9 cellular contexts compared by ENCODE assay signal in genomic region chr5:119255571-119256356, GRCh38.
DNase-seq lines count a peak whose midpoint lies in the region; FAIRE-seq and TF ChIP-seq lines count a peak whose summit lies in the region.
"Had no signal": no experiment of that assay in that cellular context is flagged by ENCODE, and none has a peak within 500 bp of the region (broad histone marks: within the 10 kb centered on the region; RNA-seq: fewer than 3 reads in every experiment).

No MANE protein-coding gene starts in this region.

- peaks cover 4% of the 10 kb centered on the region; the same call in 1 of the 2 replicates for H3K9me3 ChIP-seq in HUES64 (ENCODE audit: insufficient read depth, low read depth, low read length)
- no peaks in the 10 kb centered on the region for H3K9me3 ChIP-seq in WERI-Rb-1 (ENCODE audit: severe bottlenecking)

- CTCF ChIA-PET in GM10248 (lab: Yijun Ruan, JAX): interaction anchor here (0.8 to 5.0 kb wide), 10 partner anchors 11 to 267 kb away, joined by 3 to 34 read pairs (median 3); partner anchors contain the start of gene DTWD2

- H3K36me3 Mint-ChIP-seq in glutamatergic neuron (ENCODE audit: unreplicated experiment): peaks cover 8% of the 10 kb centered on the region

- DNase-seq in GM10248 (ENCODE audit: extremely low spot score) (peak; percentile 21), WERI-Rb-1 (peak; percentile 40), lung microvascular endothelial cell (ENCODE audit: low read depth in 2 of 2) (peak; percentile 31 to 38), frontal cortex (ENCODE audit: low spot score in 2 of 2) (no peak), Ammon's horn (ENCODE audit: low spot score) (no peak), glutamatergic neuron (no peak)
- DNase-seq: activated CD4-positive, alpha-beta memory T cell treated with anti-CD3 and anti-CD28 coated beads, Interleukin-2, amount 10 ng/mL, durations not matched to agents 7 days and 5 days; stimulated activated CD4-positive, alpha-beta T cell treated with anti-CD3 and anti-CD28 coated beads, Interleukin-2, amount 100 ng/mL, for 24 hours had no signal

- peaks cover 3% of the 10 kb centered on the region for H3K27me3 Mint-ChIP-seq in glutamatergic neuron (ENCODE audit: unreplicated experiment)
- H3K27me3 Mint-ChIP-seq: activated CD4-positive, alpha-beta memory T cell treated with anti-CD3 and anti-CD28 coated beads, Interleukin-2, amount 10 ng/mL, durations not matched to agents 7 days and 5 days had no signal

- H3K4me3 ChIP-seq in HUES64 (ENCODE audit: low read length) (no peak overlapping the region), WERI-Rb-1 (ENCODE audit: low read depth, low read length) (no peak overlapping the region)

- no peak overlapping the region for H3K4me3 Mint-ChIP-seq in glutamatergic neuron (ENCODE audit: unreplicated experiment)
- H3K4me3 Mint-ChIP-seq: activated CD4-positive, alpha-beta memory T cell treated with anti-CD3 and anti-CD28 coated beads, Interleukin-2, amount 10 ng/mL, durations not matched to agents 7 days and 5 days had no signal

- H3K27me3 ChIP-seq in HUES64 (ENCODE audit: insufficient read depth, low read length) (no peaks in the 10 kb centered on the region), WERI-Rb-1 (ENCODE audit: insufficient read depth, low read depth, severe bottlenecking) (no peaks in the 10 kb centered on the region)

- POLR2A ChIA-PET in GM10248 (lab: Yijun Ruan, JAX): no interaction called here

- H3K9me3 Mint-ChIP-seq in glutamatergic neuron (ENCODE audit: unreplicated experiment): peaks cover 4% of the 10 kb centered on the region

- H3K4me1 ChIP-seq in HUES64 (ENCODE audit: insufficient read depth, low read length): no peaks in the 10 kb centered on the region

- H3K27ac Mint-ChIP-seq in glutamatergic neuron (ENCODE audit: unreplicated experiment): no peak overlapping the region
- H3K27ac Mint-ChIP-seq: activated CD4-positive, alpha-beta memory T cell treated with anti-CD3 and anti-CD28 coated beads, Interleukin-2, amount 10 ng/mL, durations not matched to agents 7 days and 5 days had no signal

- TF ChIP-seq CTCF in GM10248 (IDR thresholded peaks at IDR 0.05; ENCODE audit: control extremely low read depth, extremely low read depth, low read depth, missing control alignments) (no peak), WERI-Rb-1 (IDR thresholded peaks at IDR 0.05; ENCODE audit: low read depth, low read length) (peak; percentile 49), glutamatergic neuron (IDR thresholded peaks at IDR 0.05; ENCODE audit: partially characterized antibody, unreplicated experiment) (no peak)

- no peak for FAIRE-seq in frontal cortex (lab: Jason Lieb, UNC)

- no peaks in the 10 kb centered on the region for H3K36me3 ChIP-seq in HUES64 (ENCODE audit: insufficient read depth, low read length)
- H3K36me3 ChIP-seq in WERI-Rb-1: no peaks in the 10 kb centered on the region

- H3K9ac ChIP-seq in HUES64 (ENCODE audit: low read depth, low read length): no peak overlapping the region

- peak overlapping the region; percentile 47; the same call in 1 of the 2 replicates for H3K27ac ChIP-seq in HUES64 (ENCODE audit: low read depth, low read length)
- no peak overlapping the region for H3K27ac ChIP-seq in WERI-Rb-1

- WGBS in HUES64: 84% methylated on average over 5 of the region's 5 CpGs

- no peaks in the 10 kb centered on the region for H3K4me1 Mint-ChIP-seq in glutamatergic neuron (ENCODE audit: low read depth, unreplicated experiment)

Comparison
In these comparisons a context has a peak if more than half of its experiments do, and no peak if none do; other contexts are left out.
1. DNase-seq: peak in GM10248 (single experiment), WERI-Rb-1 (single experiment) and lung microvascular endothelial cell (2 of 2); none in frontal cortex (0 of 2), Ammon's horn (single experiment) and glutamatergic neuron (single experiment).